In the genomic region with DNA sequence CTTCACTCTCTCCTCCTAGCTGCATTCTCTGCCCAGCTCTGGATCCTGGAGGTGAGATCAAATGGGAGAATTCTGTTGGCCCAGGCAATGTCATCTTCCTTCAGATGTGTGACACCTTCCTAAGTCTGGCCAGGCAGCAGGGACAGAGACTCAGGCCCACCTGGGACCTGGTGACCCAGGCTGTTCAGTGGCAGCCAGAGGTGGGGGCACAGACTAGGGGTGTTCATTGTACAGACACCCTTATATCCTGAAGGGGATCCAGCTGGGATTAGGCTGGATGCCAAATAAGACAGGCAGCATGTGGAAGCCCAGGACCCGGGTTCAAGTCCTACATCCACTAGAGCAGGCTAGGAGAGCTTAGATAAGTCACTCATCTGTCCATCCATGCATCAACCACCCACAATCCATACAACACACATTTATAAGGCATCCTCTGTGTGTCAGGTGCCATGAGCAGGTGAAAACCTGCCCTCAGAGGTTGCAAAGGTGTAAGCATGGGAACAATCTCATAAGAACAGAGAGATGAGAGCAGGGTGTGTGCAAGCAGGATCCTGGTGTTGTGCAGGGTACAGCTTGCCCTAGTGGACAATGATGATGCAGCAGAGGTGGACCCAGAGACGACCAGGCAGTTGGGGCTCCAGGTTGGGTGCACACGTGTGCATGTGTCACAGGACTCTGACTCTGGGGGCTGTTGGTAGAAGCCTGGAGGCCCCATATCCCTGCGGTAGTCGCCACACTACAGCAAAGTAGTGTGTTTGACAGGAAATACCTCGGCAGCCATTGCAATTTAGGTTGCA, we compare ENCODE assay signal across 1 cellular context.
TF ChIP-seq lines count a peak whose summit lies in the region.

No MANE protein-coding gene starts in this region.

TF ChIP-seq in HepG2, 621 proteins besides CTCF, POLR2A, EP300 and RAD21:
- peak; percentile 25; the same call in 1 of the 2 replicates for TF ChIP-seq SAP130 (CRISPR knock-in tag; IDR thresholded peaks at IDR 0.05; ENCODE audit: low read depth)
- 0 out of 3 replicates have a peak, but pooled peaks have one; percentile 38 for TF ChIP-seq MXI1 (IDR thresholded peaks at IDR 0.05; ENCODE audit: borderline replicate concordance, low read depth, low read length)
- TF ChIP-seq ISL2 (CRISPR knock-in tag; IDR thresholded peaks at IDR 0.05), result no peak
- TF ChIP-seq, protein P1, sequence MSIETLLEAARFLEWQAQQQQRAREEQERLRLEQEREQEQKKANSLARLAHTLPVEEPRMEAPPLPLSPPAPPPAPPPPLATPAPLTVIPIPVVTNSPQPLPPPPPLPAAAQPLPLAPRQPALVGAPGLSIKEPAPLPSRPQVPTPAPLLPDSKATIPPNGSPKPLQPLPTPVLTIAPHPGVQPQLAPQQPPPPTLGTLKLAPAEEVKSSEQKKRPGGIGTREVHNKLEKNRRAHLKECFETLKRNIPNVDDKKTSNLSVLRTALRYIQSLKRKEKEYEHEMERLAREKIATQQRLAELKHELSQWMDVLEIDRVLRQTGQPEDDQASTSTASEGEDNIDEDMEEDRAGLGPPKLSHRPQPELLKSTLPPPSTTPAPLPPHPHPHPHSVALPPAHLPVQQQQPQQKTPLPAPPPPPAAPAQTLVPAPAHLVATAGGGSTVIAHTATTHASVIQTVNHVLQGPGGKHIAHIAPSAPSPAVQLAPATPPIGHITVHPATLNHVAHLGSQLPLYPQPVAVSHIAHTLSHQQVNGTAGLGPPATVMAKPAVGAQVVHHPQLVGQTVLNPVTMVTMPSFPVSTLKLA (IDR thresholded peaks at IDR 0.05), result 0 out of 2 replicates have a peak, but pooled peaks have one; percentile 23
